In genomic region chr1:218135358-218135757, GRCh38 we compare ENCODE assay signal across 9 cellular contexts.
"Had no signal": no experiment of that assay in that cellular context is flagged by ENCODE, and none has a peak within 500 bp of the region (broad histone marks: within the 10 kb centered on the region; RNA-seq: fewer than 3 reads in every experiment).

No MANE protein-coding gene starts in this region.

- ATAC-seq: HCT116, HepG2 had no signal

- H3K4me1 ChIP-seq: HAP-1 had no signal

- H3K27me3 Mint-ChIP-seq: IgD-negative memory B cell had no signal

- H3K27ac Mint-ChIP-seq: HFFc6, IgD-negative memory B cell had no signal

- H3K36me3 ChIP-seq: HAP-1 had no signal

- H3K9me3 ChIP-seq: HAP-1 had no signal

- H3K36me3 Mint-ChIP-seq: IgD-negative memory B cell had no signal

- DNase-seq: GOT3, H7, HFFc6, KBM-7 had no signal

- H3K4me3 Mint-ChIP-seq: HFFc6, IgD-negative memory B cell had no signal

- H3K27ac ChIP-seq: HL-60 had no signal

- H3K4me3 ChIP-seq: HAP-1 had no signal

- H3K4me1 Mint-ChIP-seq: IgD-negative memory B cell had no signal
